ENCODE assay signal across 26 cellular contexts in the genomic region with DNA sequence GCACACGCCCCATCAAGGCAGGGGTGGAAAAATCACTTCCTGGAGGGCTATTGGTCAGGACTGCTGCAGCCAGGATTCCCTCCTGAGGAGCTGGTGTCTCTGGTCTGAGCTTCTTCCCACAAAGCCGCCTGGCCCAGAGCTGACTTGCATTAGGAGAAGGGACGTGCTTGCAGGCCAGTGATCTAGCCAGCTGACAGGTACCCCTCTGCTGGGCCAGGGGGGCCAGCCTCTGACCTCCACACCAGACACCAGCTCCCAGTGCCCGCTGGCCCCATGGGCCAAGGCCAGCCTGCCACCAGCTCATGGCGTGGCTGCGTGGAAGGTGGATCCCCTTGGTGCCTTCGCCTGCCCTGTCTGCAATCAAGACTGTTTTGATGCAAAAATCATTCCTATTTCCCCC.
"Had no signal": no experiment of that assay in that cellular context is flagged by ENCODE, and none has a peak within 500 bp of the region (broad histone marks: within the 10 kb centered on the region; RNA-seq: fewer than 3 reads in every experiment).

No MANE protein-coding gene starts in this region.

- H3K9me3 Mint-ChIP-seq: mesothelial cell of epicardium; naive B cell; natural killer cell; nephron progenitor cell; stimulated activated memory B cell treated with anti-CD40 and anti-IgM and Interleukin-4, amounts not matched to agents 10 μg/mL and 1 μg/mL and 100 μg/mL, for 72 hours had no signal

- H3K27ac ChIP-seq: heart right ventricle, hepatocyte, left ventricle myocardium inferior, parathyroid adenoma, psoas muscle, right lobe of liver, stomach, testis, thyroid gland, transverse colon, upper lobe of left lung had no signal

- H3K36me3 ChIP-seq: heart right ventricle, left ventricle myocardium inferior, right lobe of liver, stomach, thyroid gland, transverse colon, upper lobe of left lung had no signal

- H3K4me2 ChIP-seq: hepatocyte, smooth muscle cell had no signal

- DNase-seq: heart right ventricle; islet precursor cell; left ventricle myocardium inferior; mesendoderm; naive B cell; natural killer cell; nephron progenitor cell; nucleus accumbens; psoas muscle; right lobe of liver; stimulated activated CD4-positive, alpha-beta T cell treated with anti-CD3 and anti-CD28 coated beads, Interleukin-1b, Interleukin-23, amount 100 ng/mL, for 48 hours; stimulated activated CD4-positive, alpha-beta T cell treated with anti-CD3 and anti-CD28 coated beads, Interleukin-2, amount 100 ng/mL, for 48 hours; stimulated activated CD4-positive, alpha-beta T cell treated with anti-CD3 and anti-CD28 coated beads, Interleukin-4, amount 100 ng/mL, for 4 hours; stimulated activated CD8-positive, alpha-beta memory T cell treated with anti-CD3 and anti-CD28 coated beads, Interleukin-4, amount 100 ng/mL, for 48 hours; stimulated activated naive CD8-positive, alpha-beta T cell treated with anti-CD3 and anti-CD28 coated beads, Interleukin-15, Interleukin-2, amounts not matched to agents 100 U/mL and 50 U/mL, for 24 hours; stomach; testis; thyroid gland; transverse colon had no signal

- H2AFZ ChIP-seq: hepatocyte, parathyroid adenoma had no signal

- H3K4me1 ChIP-seq: heart right ventricle, left ventricle myocardium inferior, parathyroid adenoma, psoas muscle, right lobe of liver, stomach, testis, thyroid gland, transverse colon, upper lobe of left lung had no signal

- H3K4me3 ChIP-seq: heart right ventricle, hepatocyte, left ventricle myocardium inferior, lung, psoas muscle, right lobe of liver, smooth muscle cell, stomach, testis, thyroid gland, transverse colon, upper lobe of left lung had no signal

- H3K4me3 Mint-ChIP-seq: mesothelial cell of epicardium; naive B cell; natural killer cell; nephron progenitor cell; stimulated activated memory B cell treated with anti-CD40 and anti-IgM and Interleukin-4, amounts not matched to agents 10 μg/mL and 1 μg/mL and 100 μg/mL, for 72 hours had no signal

- H3K27me3 ChIP-seq: hepatocyte, right lobe of liver, testis, thyroid gland, transverse colon, upper lobe of left lung had no signal

- H3K9ac ChIP-seq: parathyroid adenoma had no signal

- H3K27ac Mint-ChIP-seq: natural killer cell; nephron progenitor cell; stimulated activated memory B cell treated with anti-CD40 and anti-IgM and Interleukin-4, amounts not matched to agents 10 μg/mL and 1 μg/mL and 100 μg/mL, for 72 hours had no signal

- H3K36me3 Mint-ChIP-seq: mesothelial cell of epicardium; naive B cell; natural killer cell; stimulated activated memory B cell treated with anti-CD40 and anti-IgM and Interleukin-4, amounts not matched to agents 10 μg/mL and 1 μg/mL and 100 μg/mL, for 72 hours had no signal

- H3K9me3 ChIP-seq: heart right ventricle, left ventricle myocardium inferior, psoas muscle, right lobe of liver, stomach, testis, thyroid gland, transverse colon, upper lobe of left lung had no signal

- H3K79me2 ChIP-seq: hepatocyte, parathyroid adenoma had no signal
